In genomic region chr3:149247025-149247710, GRCh38 we compare ENCODE assay signal across 12 cellular contexts. TPM values are rescaled to one million over a fixed set of nuclear protein-coding genes. Genes with fewer than 3 reads are reported as not detected.
DNase-seq lines count a peak whose midpoint lies in the region; ATAC-seq and TF ChIP-seq lines count a peak whose summit lies in the region.
"Had no signal": no experiment of that assay in that cellular context is flagged by ENCODE, and none has a peak within 500 bp of the region (broad histone marks: within the 10 kb centered on the region; RNA-seq: fewer than 3 reads in every experiment).

No MANE protein-coding gene starts in this region.

- H3K36me3 ChIP-seq in MG63 (no peaks in the 10 kb centered on the region), mucosa of descending colon (ENCODE audit: low read depth) (no peaks in the 10 kb centered on the region), prostate gland (no peaks in the 10 kb centered on the region)
- H3K36me3 ChIP-seq: heart right ventricle had no signal

- no peaks in the 10 kb centered on the region for H3K9me3 ChIP-seq in MG63
- H3K9me3 ChIP-seq in mucosa of descending colon, result no peaks in the 10 kb centered on the region
- H3K9me3 ChIP-seq in prostate gland, result no peaks in the 10 kb centered on the region
- H3K9me3 ChIP-seq: heart right ventricle had no signal

- intact Hi-C loops in mucosa of descending colon (cut with DNase I, micrococcal nuclease), result no loop called here
- intact Hi-C loops in prostate gland (cut with DNase I), result no loop called here

- POLR2A ChIA-PET in GM10248 (lab: Yijun Ruan, JAX), result no interaction called here

- H3K27ac Mint-ChIP-seq in nephron, result peak overlapping the region in 2 of 3 experiments; percentile 73 to 91

- H3K27ac ChIP-seq in prostate gland, result peak overlapping the region in 1 of 2 donors; percentile 13

- ATAC-seq in mucosa of descending colon, result no peak
- ATAC-seq in HG03442 (IDR thresholded peaks at IDR 0.05; ENCODE audit: unreplicated experiment), result no peak

- no peak overlapping the region for H3K4me3 ChIP-seq in MG63
- no peak overlapping the region for H3K4me3 ChIP-seq in mucosa of descending colon
- H3K4me3 ChIP-seq in prostate gland, result no peak overlapping the region
- H3K4me3 ChIP-seq: heart right ventricle had no signal

- no peaks in the 10 kb centered on the region for H3K27me3 Mint-ChIP-seq in nephron (ENCODE audit: low read depth)
- H3K27me3 Mint-ChIP-seq: activated B cell treated with CpG ODN at 0.5 μM for 24 hours had no signal

- TF ChIP-seq CTCF in nephron (IDR thresholded peaks at IDR 0.05; ENCODE audit: unreplicated experiment in 3 of 3) (no peak), mucosa of descending colon (IDR thresholded peaks at IDR 0.05) (no peak), prostate gland (IDR thresholded peaks at IDR 0.05) (no peak), GM10248 (IDR thresholded peaks at IDR 0.05; ENCODE audit: control extremely low read depth, extremely low read depth, low read depth, missing control alignments) (no peak)

- no peaks in the 10 kb centered on the region for H3K9me3 Mint-ChIP-seq in nephron
- H3K9me3 Mint-ChIP-seq: activated B cell treated with CpG ODN at 0.5 μM for 24 hours had no signal

- peaks cover 36% of the 10 kb centered on the region for H3K4me1 Mint-ChIP-seq in nephron

- no peaks in the 10 kb centered on the region for H3K27me3 ChIP-seq in MG63
- no peaks in the 10 kb centered on the region for H3K27me3 ChIP-seq in prostate gland (replicated peaks; ENCODE audit: insufficient read depth)
- H3K27me3 ChIP-seq: heart right ventricle had no signal

- DNase-seq in DMS53 (lab: John Stamatoyannopoulos, UW) (peak; percentile 58), MG63 (peak; percentile 36), dedifferentiated amniotic fluid mesenchymal stem cell (ENCODE audit: extremely low spot score) (peak; percentile 42), mucosa of descending colon (no peak), prostate gland (ENCODE audit: low spot score) (no peak), GM10248 (ENCODE audit: extremely low spot score) (no peak)
- DNase-seq: activated B cell treated with CpG ODN at 0.5 μM for 24 hours, heart right ventricle, NCI-H1694 treated with DMSO at 0.1 percent for 48 hours, SHP77 had no signal

- no peaks in the 10 kb centered on the region for H3K36me3 Mint-ChIP-seq in nephron (ENCODE audit: low read depth)

- CTCF ChIA-PET in GM10248 (lab: Yijun Ruan, JAX), result interaction anchor here (4.2 kb wide), 1 partner anchor 127 kb away, joined by 22 read pairs; no protein-coding TSS in a partner anchor

- no peak overlapping the region for H3K4me3 Mint-ChIP-seq in nephron

- H3K4me1 ChIP-seq in mucosa of descending colon (ENCODE audit: low read depth), result peaks cover 9% of the 10 kb centered on the region
- peaks cover 6% of the 10 kb centered on the region for H3K4me1 ChIP-seq in prostate gland (replicated peaks)

- TF ChIP-seq POLR2A in prostate gland (IDR thresholded peaks at IDR 0.05), result no peak

- WGBS in prostate gland, result 51% methylated on average over 6 of the region's 6 CpGs

RNA-seq across cellular contexts. Expression of gene CP, which starts 25.5 kb away (rescaled TPM):
- total RNA-seq in MG63 (2014; rRNA removed; shearing (Covaris generic); ENCODE audit: low replicate concordance), result not detected in 2 replicates
- total RNA-seq in mucosa of descending colon, result 10 to 100 TPM in 2 of 3 donors, 1 to 10 TPM in 1; 5.7 to 13.4 (median 11.6) TPM
- total RNA-seq in prostate gland, result 10 to 100 TPM; 15.2 to 32.6 TPM
- total RNA-seq: activated B cell treated with CpG ODN at 0.5 μM for 24 hours had no signal

Comparison
In these comparisons a context has a peak if more than half of its experiments do, and no peak if none do; other contexts are left out.
1. DNase-seq: peak in DMS53 (single experiment), MG63 (single experiment) and dedifferentiated amniotic fluid mesenchymal stem cell (single experiment); none in mucosa of descending colon (0 of 3), prostate gland (single experiment) and GM10248 (single experiment).